ENCODE assay signal across 8 cellular contexts in the genomic region with DNA sequence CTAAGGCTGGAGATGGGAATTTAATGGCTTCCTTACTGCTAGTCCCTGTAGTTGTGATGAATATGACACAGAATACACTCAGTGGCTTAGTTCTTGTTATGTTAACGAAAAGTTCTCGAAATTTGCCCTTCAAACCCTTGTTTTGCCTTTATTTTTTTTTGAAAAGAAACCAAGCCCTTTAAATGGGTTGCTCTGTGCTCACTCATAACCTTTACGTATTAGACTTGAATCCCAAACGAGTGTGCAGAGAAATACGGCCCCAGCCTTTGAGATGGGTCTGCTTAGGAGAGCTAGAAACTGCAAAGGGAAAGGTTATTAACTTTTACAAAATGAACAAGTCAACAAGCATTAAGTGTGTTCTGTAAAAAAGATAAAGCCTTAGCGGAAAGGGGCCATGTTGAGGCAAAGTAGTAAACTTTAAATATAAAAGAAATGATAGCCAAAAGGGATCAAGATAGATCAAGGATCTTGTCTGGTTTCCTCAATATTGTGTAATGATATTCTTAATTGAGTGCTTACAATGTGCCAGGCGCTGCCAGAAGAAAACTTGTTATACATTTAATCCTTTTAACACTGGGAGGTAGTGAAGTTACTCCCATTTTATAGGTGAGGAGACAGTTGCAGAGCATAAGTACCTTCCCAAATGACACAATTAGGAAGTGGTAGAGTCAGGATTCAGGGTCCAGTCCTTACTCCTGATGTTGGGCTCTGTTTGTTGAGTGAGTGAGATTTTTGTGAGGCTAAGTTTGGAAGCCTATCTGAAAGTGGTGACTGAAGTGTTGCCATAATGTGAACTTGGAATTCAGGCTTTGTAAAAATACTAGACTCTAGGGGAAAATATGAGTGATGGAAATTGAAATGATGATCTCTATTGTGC. TPM values are rescaled to one million over a fixed set of nuclear protein-coding genes. Genes with fewer than 3 reads are reported as not detected.
DNase-seq lines count a peak whose midpoint lies in the region; ATAC-seq, FAIRE-seq and TF ChIP-seq lines count a peak whose summit lies in the region.

No MANE protein-coding gene starts in this region.

- peaks cover 64% of the 10 kb centered on the region for H3K79me2 ChIP-seq in Loucy (ENCODE audit: insufficient read depth, low read length)

- peak overlapping the region; percentile 73 for H3K4me2 ChIP-seq in Loucy (ENCODE audit: low read depth, low read length, poor library complexity, severe bottlenecking)

- H4K20me1 ChIP-seq in Loucy (ENCODE audit: insufficient read depth, low read length, poor library complexity, severe bottlenecking), result peaks cover 41% of the 10 kb centered on the region

- DNase-seq in Calu3 (no peak), bronchial epithelial cell (ENCODE audit: low read depth) (peak; percentile 30), aorta (no peak)

- H3K9me2 ChIP-seq in Loucy (replicated peaks; ENCODE audit: low read depth, low read length), result no peaks in the 10 kb centered on the region

- peaks cover 44% of the 10 kb centered on the region for H3K36me3 Mint-ChIP-seq in Calu3 (ENCODE audit: insufficient read depth, unreplicated experiment)

- no peaks in the 10 kb centered on the region for H3K27me3 Mint-ChIP-seq in Calu3 (ENCODE audit: unreplicated experiment)

- H3K36me3 ChIP-seq in Loucy (ENCODE audit: insufficient read depth, low read length) (no peaks in the 10 kb centered on the region), bronchial epithelial cell (ENCODE audit: control insufficient read depth, insufficient read depth, low read length) (no peaks in the 10 kb centered on the region), mesodermal cell (ENCODE audit: control insufficient read depth, insufficient read depth, low read length) (peaks cover 50% of the 10 kb centered on the region), aorta (ENCODE audit: control insufficient read depth in 1 of 2, insufficient read depth in 2 of 2, low read length in 1 of 2) (no peaks in the 10 kb centered on the region)

- H3K4me1 Mint-ChIP-seq in Calu3 (ENCODE audit: low read depth, unreplicated experiment), result peaks cover 48% of the 10 kb centered on the region

- ATAC-seq in aorta (ENCODE audit: low FRiP score) (no peak), GM19324 (IDR thresholded peaks at IDR 0.05; ENCODE audit: low FRiP score, unreplicated experiment) (no peak), HG03439 (IDR thresholded peaks at IDR 0.05; ENCODE audit: unreplicated experiment) (no peak), HG03159 (IDR thresholded peaks at IDR 0.05; ENCODE audit: unreplicated experiment) (no peak)

- H3K4me3 ChIP-seq in Loucy (ENCODE audit: low read length, poor library complexity, severe bottlenecking) (peak overlapping the region; percentile 84), bronchial epithelial cell (ENCODE audit: low read depth, low read length) (peak overlapping the region; percentile 87), mesodermal cell (ENCODE audit: extremely low read depth, insufficient read depth, low read length, poor library complexity, severe bottlenecking) (peak overlapping the region; percentile 96), aorta (ENCODE audit: low read length in 2 of 2) (peak overlapping the region; percentile 100)

- no peaks in the 10 kb centered on the region for H3K9me3 ChIP-seq in Loucy (ENCODE audit: insufficient read depth, low read depth, low read length)
- H3K9me3 ChIP-seq in mesodermal cell (ENCODE audit: control insufficient read depth, low read length), result no peaks in the 10 kb centered on the region
- no peaks in the 10 kb centered on the region for H3K9me3 ChIP-seq in aorta (ENCODE audit: control insufficient read depth, low read length)

- no peak overlapping the region for H2AFZ ChIP-seq in Loucy (ENCODE audit: low read length)

- intact Hi-C loops in Calu3 (cut with micrococcal nuclease; ENCODE audit: unreplicated experiment) (loop anchor here (1.0 to 5.0 kb wide), 5 partner anchors 232 to 552 kb away; no protein-coding TSS in a partner anchor), aorta (cut with DNase I) (loop anchor here (5.0 to 10.0 kb wide), 2 partner anchors 77 to 195 kb away; no protein-coding TSS in a partner anchor)

- no peaks in the 10 kb centered on the region for H3K9me3 Mint-ChIP-seq in Calu3 (ENCODE audit: low read depth, unreplicated experiment)

- BruUV-seq in Calu3 (replicated peaks; lab: Mats Ljungman, UMichigan), result TSS peak; percentile 58

- peak overlapping the region; percentile 99 for H3K4me3 Mint-ChIP-seq in Calu3 (ENCODE audit: low read depth, unreplicated experiment)

- peak overlapping the region; percentile 96 for H3K27ac Mint-ChIP-seq in Calu3 (ENCODE audit: unreplicated experiment)

- TF ChIP-seq CTCF in Calu3 (IDR thresholded peaks at IDR 0.05; ENCODE audit: unreplicated experiment), result no peak
- TF ChIP-seq CTCF in Loucy (conservative IDR thresholded peaks at IDR 0.05; ENCODE audit: low read length), result no peak
- no peak for TF ChIP-seq CTCF in bronchial epithelial cell (IDR thresholded peaks at IDR 0.05; ENCODE audit: insufficient read depth, low read length, severe bottlenecking)

- H3F3A ChIP-seq in Loucy (ENCODE audit: low read depth), result no peaks in the 10 kb centered on the region

- H3K9ac ChIP-seq in Loucy (ENCODE audit: low read depth, low read length, poor library complexity, severe bottlenecking), result peak overlapping the region; percentile 84

- H3K4me1 ChIP-seq in Loucy (ENCODE audit: insufficient read depth, low read length, poor library complexity, severe bottlenecking) (peaks cover 29% of the 10 kb centered on the region), mesodermal cell (ENCODE audit: control insufficient read depth, insufficient read depth, low read length, poor library complexity, severe bottlenecking) (peaks cover 17% of the 10 kb centered on the region), aorta (ENCODE audit: control insufficient read depth in 1 of 2, insufficient read depth in 2 of 2, low read length in 2 of 2) (no peaks in the 10 kb centered on the region)

- 0 to 23% methylated on average over 2 to 3 of the region's 7 CpGs for WGBS in mesodermal cell (ENCODE audit: insufficient coverage in 2 of 2), 2 experiments
- WGBS in aorta, 2 donors, result 1% methylated on average over 7 of the region's 7 CpGs

- H3K27me3 ChIP-seq in Loucy (ENCODE audit: insufficient read depth, low read length, poor library complexity, severe bottlenecking) (no peaks in the 10 kb centered on the region), bronchial epithelial cell (ENCODE audit: control insufficient read depth, insufficient read depth, low read length) (no peaks in the 10 kb centered on the region), aorta (ENCODE audit: control insufficient read depth in 1 of 2, insufficient read depth in 2 of 2, low read length in 1 of 2) (no peaks in the 10 kb centered on the region)

- CTCF ChIA-PET in Calu3 (lab: Charles Lee), result interaction anchor here (0.6 to 4.0 kb wide), 8 partner anchors 17 to 392 kb away, joined by 3 to 31 read pairs (median 3); no protein-coding TSS in a partner anchor

- FAIRE-seq in bronchial epithelial cell (lab: Jason Lieb, UNC), result no peak

- H3K27ac ChIP-seq in mesodermal cell (ENCODE audit: low read depth, low read length, severe bottlenecking) (no peak overlapping the region), aorta (ENCODE audit: low read depth in 1 of 2, low read length in 2 of 2) (peak overlapping the region in 1 of 2 donors; percentile 64)

RNA-seq across cellular contexts. Expression of gene NUDT4, which starts 1.9 kb away (rescaled TPM):
- total RNA-seq in Calu3 (2022) (47.3 and 58.0 TPM in 2 replicates), bronchial epithelial cell (34.2 and 49.4 TPM in 2 replicates), aorta (100 to 1,000 TPM in 1 of 2 donors, 10 to 100 TPM in 1; 52.5 to 101 TPM)
- polyA plus RNA-seq in mesodermal cell (2013, experiment 1 of 2), result 197 TPM
- polyA plus RNA-seq in mesodermal cell (2013, experiment 2 of 2), result 211 TPM
- polyA plus RNA-seq in aorta, result 10 to 100 TPM; 47.3 to 78.8 TPM
